19 cellular contexts compared by ENCODE assay signal in the genomic region with DNA sequence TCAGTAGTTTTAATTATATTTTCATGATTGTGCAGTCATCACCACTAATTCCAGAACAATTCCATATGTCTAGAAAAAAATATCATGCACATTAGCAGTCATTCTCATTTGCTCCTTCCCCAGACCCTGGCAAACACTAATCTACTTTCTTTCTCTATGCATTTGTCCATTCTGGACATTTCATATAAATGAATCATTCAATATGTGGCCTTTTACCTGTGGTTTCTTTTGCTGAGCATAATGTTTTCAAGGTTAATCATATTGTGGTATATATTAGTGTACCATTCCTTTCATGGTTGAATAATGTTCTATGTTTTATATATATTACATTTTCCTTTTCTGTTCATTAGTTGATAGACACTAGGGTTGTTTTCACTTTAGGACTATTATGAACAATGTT.
DNase-seq lines count a peak whose midpoint lies in the region; ATAC-seq and TF ChIP-seq lines count a peak whose summit lies in the region.
"Had no signal": no experiment of that assay in that cellular context is flagged by ENCODE, and none has a peak within 500 bp of the region (broad histone marks: within the 10 kb centered on the region; RNA-seq: fewer than 3 reads in every experiment).

No MANE protein-coding gene starts in this region.

- ATAC-seq in foreskin keratinocyte (peak; percentile 82), HG03378 (IDR thresholded peaks at IDR 0.05; ENCODE audit: unreplicated experiment) (no peak), HG03159 (IDR thresholded peaks at IDR 0.05; ENCODE audit: unreplicated experiment) (no peak)
- ATAC-seq: K562 had no signal

- H3K27me3 ChIP-seq in foreskin keratinocyte: no peaks in the 10 kb centered on the region
- H3K27me3 ChIP-seq: SJSA1 had no signal

- H3K4me1 ChIP-seq in foreskin keratinocyte: no peaks in the 10 kb centered on the region
- H3K4me1 ChIP-seq: SJSA1 had no signal

- no peak for TF ChIP-seq CTCF in foreskin keratinocyte (conservative IDR thresholded peaks at IDR 0.05)

- DNase-seq in HT1080 (ENCODE audit: low read depth): peak; percentile 70
- DNase-seq in amniotic epithelial cell (ENCODE audit: low read depth): peak; percentile 31
- peak; percentile 66 to 82 for DNase-seq in foreskin keratinocyte
- DNase-seq in HUDEP-2 (lab: John Stamatoyannopoulos, UW; ENCODE audit: unreplicated experiment in 76 of 76): no peak
- DNase-seq in stimulated activated CD4-positive, alpha-beta T cell treated with anti-CD3 and anti-CD28 coated beads, Interleukin-2, amount 100 ng/mL, for 48 hours: no peak
- DNase-seq: ACHN, C1 segment of cervical spinal cord, DMS79 treated with DMSO at 0.1 percent for 48 hours, HCEC 1CT, MV-4-11, NCI-H1417, NCI-H187, NCI-H2227 treated with DMSO at 0.1 percent for 48 hours, NCI-H524 treated with DMSO at 0.1 percent for 48 hours, PC-9 had no signal

- no peak overlapping the region for H3K27ac ChIP-seq in foreskin keratinocyte
- H3K27ac ChIP-seq: PC-9, SJSA1 had no signal

Comparison
In these comparisons a context has a peak if more than half of its experiments do, and no peak if none do; other contexts are left out.
1. DNase-seq: peak in HT1080 (single experiment), amniotic epithelial cell (single experiment) and foreskin keratinocyte (2 of 2); none in HUDEP-2 (0 of 76) and stimulated activated CD4-positive, alpha-beta T cell treated with anti-CD3 and anti-CD28 coated beads, Interleukin-2, amount 100 ng/mL, for 48 hours (0 of 2).